18 cellular contexts compared by ENCODE assay signal in the genomic region with DNA sequence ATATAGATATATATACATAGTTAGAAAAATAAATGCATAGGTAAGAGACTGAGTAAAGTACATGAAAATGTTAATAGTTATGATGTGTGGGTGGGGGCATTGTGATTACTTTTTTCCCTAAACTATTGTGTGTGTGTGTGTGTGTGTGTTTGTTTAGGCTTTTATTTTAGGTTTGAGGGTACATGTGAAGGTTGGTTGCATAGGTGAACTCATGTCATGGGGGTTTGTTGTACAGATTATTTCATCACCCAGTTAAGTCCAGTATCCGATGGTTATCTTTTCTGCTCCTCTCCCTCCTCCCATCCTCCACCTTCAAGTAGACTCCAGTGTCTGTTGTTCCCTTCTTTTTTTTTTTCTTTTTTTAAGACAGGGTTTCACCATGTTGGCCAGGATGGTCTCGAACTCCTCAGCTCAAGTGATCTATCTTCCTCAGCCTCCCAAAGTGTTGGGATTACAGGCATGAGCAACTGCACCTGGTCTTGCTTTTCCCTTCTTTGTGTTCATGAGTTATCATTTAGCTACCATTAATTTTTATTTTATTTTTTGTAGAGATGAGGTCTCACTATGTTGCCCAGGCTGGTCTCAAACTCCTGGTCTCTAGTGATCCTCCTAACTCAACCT.
"Had no signal": no experiment of that assay in that cellular context is flagged by ENCODE, and none has a peak within 500 bp of the region (broad histone marks: within the 10 kb centered on the region; RNA-seq: fewer than 3 reads in every experiment).

No MANE protein-coding gene starts in this region.

- DNase-seq: activated CD4-positive, alpha-beta T cell treated with anti-CD3 and anti-CD28 coated beads, Interleukin-2, amount 10 ng/mL, durations not matched to agents 24 days and 14 days; activated CD8-positive, alpha-beta T cell treated with anti-CD3 and anti-CD28 coated beads for 36 hours; activated T-cell treated with anti-CD3 and anti-CD28 coated beads, Interleukin-2, amount 50 U/mL, for 1 hour; effector memory CD4-positive, alpha-beta T cell; foreskin melanocyte; left ventricle myocardium inferior; occipital lobe; posterior cingulate gyrus; sigmoid colon; stimulated activated CD4-positive, alpha-beta T cell treated with anti-CD3 and anti-CD28 coated beads, Interleukin-15, amount 100 ng/mL, for 24 hours; stimulated activated CD4-positive, alpha-beta T cell treated with anti-CD3 and anti-CD28 coated beads, Interleukin-2, amount 100 ng/mL, for 48 hours; stimulated activated CD8-positive, alpha-beta memory T cell treated with anti-CD3 and anti-CD28 coated beads, Interleukin-4, amount 100 ng/mL, for 48 hours; stimulated activated naive B cell treated with anti-CD40 and anti-IgM and Interleukin-4, amounts not matched to agents 10 μg/mL and 1 μg/mL and 100 μg/mL, for 72 hours; transverse colon; uterus had no signal

- H3K27me3 Mint-ChIP-seq: activated CD4-positive, alpha-beta T cell treated with anti-CD3 and anti-CD28 coated beads, Interleukin-2, amount 10 ng/mL, durations not matched to agents 24 days and 14 days; activated CD8-positive, alpha-beta T cell treated with anti-CD3 and anti-CD28 coated beads for 36 hours; central memory CD8-positive, alpha-beta T cell; stimulated activated naive B cell treated with anti-CD40 and anti-IgM and Interleukin-4, amounts not matched to agents 10 μg/mL and 1 μg/mL and 100 μg/mL, for 72 hours had no signal

- H3K27ac Mint-ChIP-seq: activated CD4-positive, alpha-beta T cell treated with anti-CD3 and anti-CD28 coated beads, Interleukin-2, amount 10 ng/mL, durations not matched to agents 24 days and 14 days; activated CD8-positive, alpha-beta T cell treated with anti-CD3 and anti-CD28 coated beads for 36 hours; stimulated activated naive B cell treated with anti-CD40 and anti-IgM and Interleukin-4, amounts not matched to agents 10 μg/mL and 1 μg/mL and 100 μg/mL, for 72 hours had no signal

- H3K27me3 ChIP-seq: breast epithelium, sigmoid colon, transverse colon, uterus had no signal

- H3K9me3 ChIP-seq: breast epithelium, left ventricle myocardium inferior, sigmoid colon, transverse colon, uterus had no signal

- H3K27ac ChIP-seq: breast epithelium, left ventricle myocardium inferior, sigmoid colon, transverse colon, uterus had no signal

- ATAC-seq: activated CD4-positive, CD25-positive, alpha-beta regulatory T cell treated with anti-CD3 and anti-CD28 coated beads, Interleukin-2, amount 50 U/mL, for 24 hours; activated CD8-positive, alpha-beta T cell treated with anti-CD3 and anti-CD28 coated beads for 36 hours; stimulated activated naive B cell treated with anti-CD40 and anti-IgM and Interleukin-4, amounts not matched to agents 10 μg/mL and 1 μg/mL and 100 μg/mL, for 72 hours had no signal

- H3K9me3 Mint-ChIP-seq: activated CD4-positive, alpha-beta T cell treated with anti-CD3 and anti-CD28 coated beads, Interleukin-2, amount 10 ng/mL, durations not matched to agents 24 days and 14 days; activated CD8-positive, alpha-beta T cell treated with anti-CD3 and anti-CD28 coated beads for 36 hours; central memory CD8-positive, alpha-beta T cell; stimulated activated naive B cell treated with anti-CD40 and anti-IgM and Interleukin-4, amounts not matched to agents 10 μg/mL and 1 μg/mL and 100 μg/mL, for 72 hours had no signal
